1 cellular context compared by ENCODE assay signal in genomic region chr15:66622677-66623076, GRCh38.
TF ChIP-seq lines count a peak whose summit lies in the region.

No MANE protein-coding gene starts in this region.

TF ChIP-seq in H1, 55 proteins besides CTCF, POLR2A, EP300 and RAD21 (continued from another document):
- TF ChIP-seq, protein P1, sequence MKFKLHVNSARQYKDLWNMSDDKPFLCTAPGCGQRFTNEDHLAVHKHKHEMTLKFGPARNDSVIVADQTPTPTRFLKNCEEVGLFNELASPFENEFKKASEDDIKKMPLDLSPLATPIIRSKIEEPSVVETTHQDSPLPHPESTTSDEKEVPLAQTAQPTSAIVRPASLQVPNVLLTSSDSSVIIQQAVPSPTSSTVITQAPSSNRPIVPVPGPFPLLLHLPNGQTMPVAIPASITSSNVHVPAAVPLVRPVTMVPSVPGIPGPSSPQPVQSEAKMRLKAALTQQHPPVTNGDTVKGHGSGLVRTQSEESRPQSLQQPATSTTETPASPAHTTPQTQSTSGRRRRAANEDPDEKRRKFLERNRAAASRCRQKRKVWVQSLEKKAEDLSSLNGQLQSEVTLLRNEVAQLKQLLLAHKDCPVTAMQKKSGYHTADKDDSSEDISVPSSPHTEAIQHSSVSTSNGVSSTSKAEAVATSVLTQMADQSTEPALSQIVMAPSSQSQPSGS (IDR thresholded peaks at IDR 0.05; ENCODE audit: low read length) = no peak
- TF ChIP-seq KDM4A (IDR thresholded peaks at IDR 0.05; ENCODE audit: low read depth, low read length, severe bottlenecking) (no peak), ASH2L (IDR thresholded peaks at IDR 0.05; ENCODE audit: low read length) (no peak), MAFK (IDR thresholded peaks at IDR 0.05; ENCODE audit: low read depth, low read length) (no peak), HDAC6 (IDR thresholded peaks at IDR 0.05; ENCODE audit: low read depth, low read length) (no peak), PHF8 (conservative IDR thresholded peaks at IDR 0.05; ENCODE audit: low read depth, low read length) (no peak), JUND (IDR thresholded peaks at IDR 0.05; ENCODE audit: low read length) (no peak), BCL11A (IDR thresholded peaks at IDR 0.05; ENCODE audit: low read depth in 2 of 2, low read length in 2 of 2) (no peak), KDM5A (IDR thresholded peaks at IDR 0.05; ENCODE audit: low read length) (no peak), GABPA (IDR thresholded peaks at IDR 0.05; ENCODE audit: borderline replicate concordance, insufficient read depth, low read length) (no peak), EZH2 (IDR thresholded peaks at IDR 0.05; ENCODE audit: low read depth, low read length, severe bottlenecking) (no peak), RFX5 (IDR thresholded peaks at IDR 0.05; ENCODE audit: borderline replicate concordance, low read depth, low read length) (no peak), CBX8 (IDR thresholded peaks at IDR 0.05; ENCODE audit: borderline replicate concordance, low read depth, low read length) (no peak), SAP30 (IDR thresholded peaks at IDR 0.05; ENCODE audit: insufficient read depth, insufficient replicate concordance, low read length) (no peak), POU5F1 (IDR thresholded peaks at IDR 0.05; ENCODE audit: low read depth, low read length) (no peak), SP1 (IDR thresholded peaks at IDR 0.05; ENCODE audit: low read depth, low read length) (no peak), TAF1 (IDR thresholded peaks at IDR 0.05; ENCODE audit: low read depth, low read length) (no peak)
- TF ChIP-seq, protein P2, sequence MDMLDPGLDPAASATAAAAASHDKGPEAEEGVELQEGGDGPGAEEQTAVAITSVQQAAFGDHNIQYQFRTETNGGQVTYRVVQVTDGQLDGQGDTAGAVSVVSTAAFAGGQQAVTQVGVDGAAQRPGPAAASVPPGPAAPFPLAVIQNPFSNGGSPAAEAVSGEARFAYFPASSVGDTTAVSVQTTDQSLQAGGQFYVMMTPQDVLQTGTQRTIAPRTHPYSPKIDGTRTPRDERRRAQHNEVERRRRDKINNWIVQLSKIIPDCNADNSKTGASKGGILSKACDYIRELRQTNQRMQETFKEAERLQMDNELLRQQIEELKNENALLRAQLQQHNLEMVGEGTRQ (IDR thresholded peaks at IDR 0.05; ENCODE audit: low read length) = no peak
